Comparison of ENCODE assay signal across 9 cellular contexts in the genomic region with DNA sequence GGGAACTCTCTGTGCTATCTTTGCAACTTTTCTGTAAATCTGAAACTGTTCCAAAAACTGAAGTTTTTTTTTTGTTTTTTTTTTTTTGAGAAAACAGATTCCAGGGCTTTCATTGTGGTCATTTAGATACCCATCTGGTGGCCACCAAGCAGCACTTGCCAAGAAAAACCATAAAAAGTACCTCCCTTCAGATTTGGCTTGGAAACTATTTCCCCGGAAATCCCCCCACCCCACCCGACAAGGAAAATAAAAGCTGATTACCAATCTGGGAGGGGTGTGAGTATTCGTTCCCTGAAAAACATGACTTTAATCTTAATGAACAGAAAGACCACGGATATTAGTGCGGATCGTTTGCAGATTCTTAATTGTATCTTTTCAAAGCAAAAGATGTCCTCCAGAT. TPM values are rescaled to one million over a fixed set of nuclear protein-coding genes. Genes with fewer than 3 reads are reported as not detected.
A peak's percentile ranks its signal among the peaks of the same experiment; 100 is the strongest.
DNase-seq lines count a peak whose midpoint lies in the region; ATAC-seq, FAIRE-seq and TF ChIP-seq lines count a peak whose summit lies in the region.
"Had no signal": no experiment of that assay in that cellular context is flagged by ENCODE, and none has a peak within 500 bp of the region (broad histone marks: within the 10 kb centered on the region; RNA-seq: fewer than 3 reads in every experiment).

No MANE protein-coding gene starts in this region.

- DNase-seq in activated naive CD4-positive, alpha-beta T cell treated with anti-CD3 and anti-CD28 coated beads, Interleukin-2, amount 10 ng/mL, durations not matched to agents 7 days and 5 days, result no peak
- no peak for DNase-seq in activated naive CD4-positive, alpha-beta T cell treated with Interleukin-2 at 50 U/mL for 16 hours
- DNase-seq in activated CD8-positive, alpha-beta T cell treated with anti-CD3 and anti-CD28 coated beads for 36 hours, result peak; percentile 52
- DNase-seq in HepG2 (ENCODE audit: low spot score) (no peak), testis (no peak), DMS53 treated with DMSO at 0.1 percent for 48 hours (lab: John Stamatoyannopoulos, UW; ENCODE audit: unreplicated experiment) (no peak), inferior parietal cortex (ENCODE audit: extremely low spot score) (no peak)
- DNase-seq: kidney glomerular epithelial cell had no signal

- H3K79me2 ChIP-seq in HepG2 (ENCODE audit: insufficient read depth, low read length), result peaks cover 4% of the 10 kb centered on the region

- TF ChIP-seq CTCF in activated CD8-positive, alpha-beta T cell treated with anti-CD3 and anti-CD28 coated beads for 36 hours (IDR thresholded peaks at IDR 0.05), result no peak
- no peak for TF ChIP-seq CTCF in HepG2 (CRISPR knock-in tag; IDR thresholded peaks at IDR 0.05)
- no peak for TF ChIP-seq CTCF in testis (IDR thresholded peaks at IDR 0.05)

- POLR2A ChIA-PET in activated CD8-positive, alpha-beta T cell treated with anti-CD3 and anti-CD28 coated beads for 36 hours (lab: Charles Lee), result interaction anchor here (1.0 to 4.8 kb wide), 20 partner anchors 9 to 139 kb away, joined by 3 to 54 read pairs (median 16); no protein-coding TSS in a partner anchor
- POLR2A ChIA-PET in HepG2 (lab: Yijun Ruan, JAX), result interaction anchor here (3.7 kb wide), 1 partner anchor 22 kb away, joined by 16 read pairs; no protein-coding TSS in a partner anchor

- peaks cover 52% of the 10 kb centered on the region for H3K36me3 Mint-ChIP-seq in activated naive CD4-positive, alpha-beta T cell treated with anti-CD3 and anti-CD28 coated beads, Interleukin-2, amount 10 ng/mL, durations not matched to agents 7 days and 5 days
- H3K36me3 Mint-ChIP-seq in activated CD8-positive, alpha-beta T cell treated with anti-CD3 and anti-CD28 coated beads for 36 hours (ENCODE audit: low read depth), result peaks cover 51% of the 10 kb centered on the region

- H3K9ac ChIP-seq in HepG2 (ENCODE audit: insufficient read depth, low read depth, low read length), result peak overlapping the region; percentile 61; the same call in 1 of the 2 replicates

- peak overlapping the region; percentile 84 for H3K4me2 ChIP-seq in HepG2 (ENCODE audit: low read depth, low read length)

- CTCF ChIA-PET in activated naive CD4-positive, alpha-beta T cell treated with anti-CD3 and anti-CD28 coated beads, Interleukin-2, amount 10 ng/mL, durations not matched to agents 7 days and 5 days (lab: Charles Lee), result interaction anchor here (1.0 to 4.0 kb wide), 5 partner anchors 13 to 59 kb away, joined by 3 to 24 read pairs (median 7); no protein-coding TSS in a partner anchor
- CTCF ChIA-PET in activated CD8-positive, alpha-beta T cell treated with anti-CD3 and anti-CD28 coated beads for 36 hours (lab: Charles Lee), result interaction anchor here (0.7 to 6.7 kb wide), 14 partner anchors 10 to 222 kb away, joined by 3 to 49 read pairs (median 8); no protein-coding TSS in a partner anchor
- CTCF ChIA-PET in HepG2 (lab: Yijun Ruan, JAX; ENCODE audit: low intra/inter-chr PET ratio, low total read pairs), result no interaction called here

- WGBS in HepG2 (ENCODE audit: low lambda C conversion rate), result 91% methylated on average over 6 of the region's 6 CpGs
- WGBS in testis, 2 donors, result 31 to 33% methylated on average over 6 of the region's 6 CpGs

- H3K9me3 Mint-ChIP-seq in activated naive CD4-positive, alpha-beta T cell treated with anti-CD3 and anti-CD28 coated beads, Interleukin-2, amount 10 ng/mL, durations not matched to agents 7 days and 5 days, result no peaks in the 10 kb centered on the region
- H3K9me3 Mint-ChIP-seq in activated CD8-positive, alpha-beta T cell treated with anti-CD3 and anti-CD28 coated beads for 36 hours, result no peaks in the 10 kb centered on the region

- no peaks in the 10 kb centered on the region for H4K20me1 ChIP-seq in HepG2 (ENCODE audit: insufficient read depth, low read length)

- peaks cover 19% of the 10 kb centered on the region for H3K27me3 Mint-ChIP-seq in activated naive CD4-positive, alpha-beta T cell treated with anti-CD3 and anti-CD28 coated beads, Interleukin-2, amount 10 ng/mL, durations not matched to agents 7 days and 5 days
- H3K27me3 Mint-ChIP-seq in activated CD8-positive, alpha-beta T cell treated with anti-CD3 and anti-CD28 coated beads for 36 hours, result peaks cover 4% of the 10 kb centered on the region

- H3K4me1 Mint-ChIP-seq in activated naive CD4-positive, alpha-beta T cell treated with anti-CD3 and anti-CD28 coated beads, Interleukin-2, amount 10 ng/mL, durations not matched to agents 7 days and 5 days, result peaks cover 64% of the 10 kb centered on the region
- H3K4me1 Mint-ChIP-seq in activated CD8-positive, alpha-beta T cell treated with anti-CD3 and anti-CD28 coated beads for 36 hours (ENCODE audit: low read depth), result peaks cover 53% of the 10 kb centered on the region

- H3K4me1 ChIP-seq in HepG2 (ENCODE audit: insufficient read depth, low read length) (peaks cover 33% of the 10 kb centered on the region), testis (peaks cover 24% of the 10 kb centered on the region)

- H3K4me3 ChIP-seq in HepG2 (replicated peaks in 1 of 3; ENCODE audit: insufficient read depth in 1 of 3, low read depth in 2 of 3, low read length in 3 of 3) (peak overlapping the region in 2 of 3 experiments; percentile 85 to 90; a peak in 2 of 6 replicates), testis (no peak overlapping the region)

- no peak for FAIRE-seq in HepG2 (lab: Jason Lieb, UNC)

- in situ Hi-C loops in HepG2 (cut with HindIII; ENCODE audit: extremely low pct_ligation_motif_present, low pct_unique_long_range_greater_than_20kb), result no loop called here

- H3K27ac ChIP-seq in HepG2 (ENCODE audit: extremely low read length, insufficient read depth, low read length), result peak overlapping the region; percentile 77
- H3K27ac ChIP-seq in testis, result peak overlapping the region; percentile 55 to 65

- no peaks in the 10 kb centered on the region; a peak in 2 of 5 replicates for H3K36me3 ChIP-seq in HepG2 (replicated peaks in 1 of 2; ENCODE audit: control insufficient read depth in 1 of 2, insufficient read depth in 2 of 2, low read length in 2 of 2)
- H3K36me3 ChIP-seq in testis (ENCODE audit: low read depth, missing control alignments), result no peaks in the 10 kb centered on the region

- TF ChIP-seq RAD21 in HepG2 (CRISPR knock-in tag; IDR thresholded peaks at IDR 0.05), result no peak

- H3K27ac Mint-ChIP-seq in activated naive CD4-positive, alpha-beta T cell treated with anti-CD3 and anti-CD28 coated beads, Interleukin-2, amount 10 ng/mL, durations not matched to agents 7 days and 5 days, result peak overlapping the region; percentile 98
- peak overlapping the region; percentile 100 for H3K27ac Mint-ChIP-seq in activated CD8-positive, alpha-beta T cell treated with anti-CD3 and anti-CD28 coated beads for 36 hours

- no peak for ATAC-seq in activated CD8-positive, alpha-beta T cell treated with anti-CD3 and anti-CD28 coated beads for 36 hours
- no peak for ATAC-seq in HepG2
- no peak for ATAC-seq in HG03432 (IDR thresholded peaks at IDR 0.05; ENCODE audit: unreplicated experiment)

- BruUV-seq in HepG2 (replicated peaks; lab: Mats Ljungman, UMichigan), result TSS peak; percentile 42

- H3K4me3 Mint-ChIP-seq in activated naive CD4-positive, alpha-beta T cell treated with anti-CD3 and anti-CD28 coated beads, Interleukin-2, amount 10 ng/mL, durations not matched to agents 7 days and 5 days, result peak overlapping the region; percentile 99
- peak overlapping the region; percentile 89 for H3K4me3 Mint-ChIP-seq in activated CD8-positive, alpha-beta T cell treated with anti-CD3 and anti-CD28 coated beads for 36 hours

- no peak for TF ChIP-seq POLR2A in HepG2 (IDR thresholded peaks at IDR 0.05; ENCODE audit: insufficient read depth in 1 of 2, low read depth in 2 of 2, low read length in 2 of 2)
- no peak for TF ChIP-seq POLR2A in testis (IDR thresholded peaks at IDR 0.05)

- intact Hi-C loops in activated CD8-positive, alpha-beta T cell treated with anti-CD3 and anti-CD28 coated beads for 36 hours (cut with micrococcal nuclease), result loop anchor here (2.0 to 5.0 kb wide), 4 partner anchors 57 to 138 kb away; no protein-coding TSS in a partner anchor
- intact Hi-C loops in HepG2 (cut with micrococcal nuclease; ENCODE audit: unreplicated experiment), result loop anchor here (2.0 to 10.0 kb wide), 4 partner anchors 38 to 556 kb away; no protein-coding TSS in a partner anchor
- intact Hi-C loops in testis (cut with DNase I; ENCODE audit: low total_unique reads), result no loop called here

- H3K27me3 ChIP-seq in HepG2 (ENCODE audit: control insufficient read depth in 1 of 2, insufficient read depth in 2 of 2, low read length in 2 of 2) (peaks cover 0 to 15% of the 10 kb centered on the region in 2 experiments; a peak in 3 of 5 replicates), testis (no peaks in the 10 kb centered on the region)

- H3K9me3 ChIP-seq in HepG2 (ENCODE audit: low read length), result no peaks in the 10 kb centered on the region
- no peaks in the 10 kb centered on the region for H3K9me3 ChIP-seq in testis

- no peak overlapping the region for H2AFZ ChIP-seq in HepG2 (ENCODE audit: low read length)

- TF ChIP-seq EP300 in HepG2 (IDR thresholded peaks at IDR 0.05; ENCODE audit: low read depth in 2 of 2, low read length in 2 of 2) (no peak), HepG2 (CRISPR knock-in tag; IDR thresholded peaks at IDR 0.05; ENCODE audit: borderline replicate concordance) (no peak)

RNA-seq across cellular contexts. Expression of gene NFATC2, which starts 1.9 kb away (rescaled TPM):
- total RNA-seq in activated CD8-positive, alpha-beta T cell treated with anti-CD3 and anti-CD28 coated beads for 36 hours, result 10 to 100 TPM; 38.3 to 40.9 TPM
- 3.3 and 8.0 TPM in 2 replicates for total RNA-seq in HepG2 (2016; rRNA removed; fragmentation: Illumina TruSeq; extraction: Trizol)
- total RNA-seq in HepG2 (2016; cell fraction: cytosol; rRNA removed; fragmentation: Illumina TruSeq; extraction: Trizol; ENCODE audit: low read depth), result 4.1 and 4.9 TPM in 2 replicates
- 2.6 and 7.7 TPM in 2 replicates for total RNA-seq in HepG2 (2016; cell fraction: insoluble cytoplasmic fraction; rRNA removed; fragmentation: Illumina TruSeq; extraction: Trizol)
- total RNA-seq in HepG2 (2016; cell fraction: membrane; rRNA removed; fragmentation: Illumina TruSeq; extraction: Trizol), result 4.2 TPM in 2 replicates
- 8.5 and 9.9 TPM in 2 replicates for total RNA-seq in HepG2 (2016; cell fraction: nucleus; rRNA removed; fragmentation: Illumina TruSeq; extraction: Trizol)
- polyA plus RNA-seq in HepG2 (2011; rRNA removed), result 1.9 TPM in 2 replicates
- polyA plus RNA-seq in HepG2 (2011; cell fraction: cytosol; rRNA removed), result 0.85 and 1.7 TPM in 2 replicates
- polyA plus RNA-seq in HepG2 (2011; cell fraction: nucleus; rRNA removed), result 6.8 and 7.7 TPM in 2 replicates
- polyA plus RNA-seq in HepG2 (2012), result 5.7 and 6.1 TPM in 2 replicates
- 0.31 and 0.43 TPM in 2 replicates for polyA plus RNA-seq in HepG2 (2016; cell fraction: cytosol; fragmentation: Illumina TruSeq; extraction: Trizol; ENCODE audit: low read depth)
- polyA plus RNA-seq in HepG2 (2016; cell fraction: insoluble cytoplasmic fraction; fragmentation: Illumina TruSeq; extraction: Trizol; ENCODE audit: low read depth), result 7.2 and 8.9 TPM in 2 replicates
- polyA plus RNA-seq in HepG2 (2016; cell fraction: membrane; fragmentation: Illumina TruSeq; extraction: Trizol; ENCODE audit: low read depth), result 1.2 and 1.4 TPM in 2 replicates
- polyA plus RNA-seq in HepG2 (2016; cell fraction: nucleus; fragmentation: Illumina TruSeq; extraction: Trizol; ENCODE audit: insufficient read depth, low read depth), result 11.5 and 12.3 TPM in 2 replicates
- polyA minus RNA-seq in HepG2 (2011; rRNA and poly(A)+ RNA removed; ENCODE audit: low replicate concordance), result 3.3 TPM in 1 of 2 replicates, not detected in the other
- 4.3 and 5.8 TPM in 2 replicates for polyA minus RNA-seq in HepG2 (2011; cell fraction: cytosol; rRNA and poly(A)+ RNA removed)
- polyA minus RNA-seq in HepG2 (2011; cell fraction: nucleus; rRNA and poly(A)+ RNA removed), result 7.7 and 8.2 TPM in 2 replicates
- total RNA-seq in testis, result 1 to 10 TPM; 5.4 to 6.5 TPM
- polyA plus RNA-seq in testis (ENCODE audit: insufficient read depth, low read depth, low replicate concordance), result 7.5 TPM

Comparison
In these comparisons a context has a peak if more than half of its experiments do, and no peak if none do; other contexts are left out.
1. H3K4me3 ChIP-seq: peak in HepG2 (2 of 3); none in testis (0 of 2).